8 cellular contexts compared by ENCODE assay signal in the genomic region with DNA sequence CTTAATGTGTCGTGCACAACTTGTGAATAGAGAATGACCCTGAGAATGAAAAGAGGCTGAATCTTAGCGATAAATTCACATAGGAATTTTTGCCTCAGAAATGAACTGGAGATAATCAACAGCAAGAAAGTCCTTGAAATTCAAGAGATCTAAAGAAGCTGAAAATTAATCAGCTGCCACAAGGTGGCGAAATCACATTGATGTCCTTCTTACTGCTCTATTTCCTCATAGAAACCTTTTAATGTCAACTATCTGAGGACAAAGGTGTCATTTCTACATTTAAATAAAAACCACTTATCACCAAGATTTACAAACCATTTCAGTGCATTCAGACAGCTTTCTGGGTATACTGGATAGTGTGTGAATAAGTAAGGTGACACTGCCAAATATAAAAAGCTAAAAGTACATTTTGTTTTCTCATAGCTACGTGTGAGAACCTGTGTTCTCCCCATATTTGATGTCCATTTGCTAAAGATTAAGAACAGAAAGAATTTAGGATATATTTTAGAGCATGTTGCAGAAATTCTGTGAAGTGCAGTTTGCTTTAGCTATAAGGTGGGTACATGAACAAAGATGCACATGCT.
DNase-seq lines count a peak whose midpoint lies in the region; ATAC-seq, FAIRE-seq and TF ChIP-seq lines count a peak whose summit lies in the region.

No MANE protein-coding gene starts in this region.

- no peak for FAIRE-seq in GM12892 (lab: Jason Lieb, UNC)

- TF ChIP-seq POLR2A in body of pancreas (IDR thresholded peaks at IDR 0.05) = no peak
- TF ChIP-seq POLR2A in GM12892 (IDR thresholded peaks at IDR 0.05; ENCODE audit: low read depth, low read length) = no peak

- DNase-seq in DND-41 (peak; percentile 28), HCEC 1CT (peak; percentile 59), NCI-H345 (lab: John Stamatoyannopoulos, UW) (peak; percentile 51), body of pancreas (peak; percentile 20 to 52 (median 37)), left kidney (ENCODE audit: low read depth, low spot score) (peak; percentile 74), GM12892 (ENCODE audit: insufficient read length) (no peak)
- no peak for DNase-seq in CD8-positive, alpha-beta T cell

- TF ChIP-seq CTCF in DND-41 (IDR thresholded peaks at IDR 0.05; ENCODE audit: borderline replicate concordance, extremely low read depth, low read length, poor library complexity, severe bottlenecking) = peak; percentile 63
- TF ChIP-seq CTCF in body of pancreas (IDR thresholded peaks at IDR 0.05) = peak; percentile 29 to 62 (median 46)
- no peak for TF ChIP-seq CTCF in CD8-positive, alpha-beta T cell (IDR thresholded peaks at IDR 0.05)

- no peaks in the 10 kb centered on the region for H3K27me3 Mint-ChIP-seq in CD8-positive, alpha-beta T cell (ENCODE audit: low read depth)

- no peaks in the 10 kb centered on the region for H3K9me3 ChIP-seq in DND-41 (ENCODE audit: insufficient read depth, low read length, severe bottlenecking)
- H3K9me3 ChIP-seq in body of pancreas = no peaks in the 10 kb centered on the region
- H3K9me3 ChIP-seq in CD8-positive, alpha-beta T cell (ENCODE audit: low read length) = no peaks in the 10 kb centered on the region

- no peak overlapping the region for H3K9ac ChIP-seq in DND-41 (ENCODE audit: low read depth, low read length)

- H3K36me3 ChIP-seq in DND-41 (ENCODE audit: insufficient read depth, low read length) (no peaks in the 10 kb centered on the region), body of pancreas (replicated peaks in 1 of 2; ENCODE audit: insufficient read depth in 1 of 2, low read depth in 2 of 2) (no peaks in the 10 kb centered on the region)
- no peaks in the 10 kb centered on the region for H3K36me3 ChIP-seq in CD8-positive, alpha-beta T cell (ENCODE audit: insufficient read depth, low read length)

- H3K4me1 Mint-ChIP-seq in CD8-positive, alpha-beta T cell (ENCODE audit: low read depth) = no peaks in the 10 kb centered on the region

- H3K27ac ChIP-seq in DND-41 (ENCODE audit: low read length) (no peak overlapping the region), body of pancreas (no peak overlapping the region)
- no peak overlapping the region for H3K27ac ChIP-seq in CD8-positive, alpha-beta T cell (ENCODE audit: low read depth, low read length)

- H3K79me2 ChIP-seq in DND-41 (ENCODE audit: insufficient read depth, low read length) = no peaks in the 10 kb centered on the region

- H3K4me1 ChIP-seq in DND-41 (ENCODE audit: insufficient read depth, low read length) (no peaks in the 10 kb centered on the region), body of pancreas (peaks cover 13% of the 10 kb centered on the region)
- H3K4me1 ChIP-seq in CD8-positive, alpha-beta T cell (ENCODE audit: insufficient read depth, low read length) = no peaks in the 10 kb centered on the region

- H3K27me3 ChIP-seq in DND-41 (ENCODE audit: insufficient read depth, low read length, poor library complexity) (no peaks in the 10 kb centered on the region), body of pancreas (no peaks in the 10 kb centered on the region)
- H3K27me3 ChIP-seq in CD8-positive, alpha-beta T cell (ENCODE audit: insufficient read depth, low read length) = no peaks in the 10 kb centered on the region

- H4K20me1 ChIP-seq in DND-41 (ENCODE audit: insufficient read depth, low read length) = no peaks in the 10 kb centered on the region

- no peak overlapping the region for H3K4me3 Mint-ChIP-seq in CD8-positive, alpha-beta T cell

- no peak overlapping the region for H2AFZ ChIP-seq in DND-41 (ENCODE audit: low read depth, low read length)

- no peaks in the 10 kb centered on the region for H3K9me3 Mint-ChIP-seq in CD8-positive, alpha-beta T cell

- H3K27ac Mint-ChIP-seq in CD8-positive, alpha-beta T cell = no peak overlapping the region

- intact Hi-C loops in body of pancreas (cut with DNase I) = no loop called here
- intact Hi-C loops in CD8-positive, alpha-beta T cell (cut with DNase I, micrococcal nuclease) = loop anchor here in 1 of 2 experiments (5.0 to 10.0 kb wide), 2 partner anchors 609 to 1816 kb away; no protein-coding TSS in a partner anchor

- no peaks in the 10 kb centered on the region for H3K36me3 Mint-ChIP-seq in CD8-positive, alpha-beta T cell

- ATAC-seq in DND-41 (ENCODE audit: insufficient read depth, low read depth) = peak; percentile 66; the same call in 2 of the 3 replicates
- peak; percentile 53 for ATAC-seq in body of pancreas
- ATAC-seq in HG03457 (IDR thresholded peaks at IDR 0.05; ENCODE audit: unreplicated experiment) = no peak
- no peak for ATAC-seq in CD8-positive, alpha-beta T cell

- 22 to 24% methylated on average over 4 of the region's 4 CpGs for WGBS in body of pancreas, 2 donors

- H3K4me3 ChIP-seq in DND-41 (ENCODE audit: low read depth in 1 of 2, low read length in 2 of 2) = no peak overlapping the region
- no peak overlapping the region for H3K4me3 ChIP-seq in body of pancreas
- H3K4me3 ChIP-seq in CD8-positive, alpha-beta T cell (ENCODE audit: low read depth, low read length) = no peak overlapping the region

- CTCF ChIA-PET in CD8-positive, alpha-beta T cell (lab: Charles Lee) = no interaction called here

- POLR2A ChIA-PET in CD8-positive, alpha-beta T cell (lab: Charles Lee) = no interaction called here

- no peak overlapping the region for H3K4me2 ChIP-seq in DND-41 (ENCODE audit: insufficient read depth, low read length)

Comparison
In these comparisons a context has a peak if more than half of its experiments do, and no peak if none do; other contexts are left out.
1. ATAC-seq: peak in DND-41 (single experiment) and body of pancreas (single experiment); none in HG03457 (single experiment) and CD8-positive, alpha-beta T cell (single experiment).
2. DNase-seq: peak in DND-41 (single experiment), HCEC 1CT (single experiment), NCI-H345 (single experiment), body of pancreas (4 of 4) and left kidney (single experiment); none in CD8-positive, alpha-beta T cell (0 of 7) and GM12892 (single experiment).